Comparison of ENCODE assay signal across 3 cellular contexts in genomic region chr12:110287986-110288385, GRCh38.
TF ChIP-seq lines count a peak whose summit lies in the region.

No MANE protein-coding gene starts in this region.

TF ChIP-seq in A549, 52 proteins besides CTCF, POLR2A, EP300 and RAD21:
- TF ChIP-seq BHLHE40 (IDR thresholded peaks at IDR 0.05; ENCODE audit: low read depth, low read length): no peak
- TF ChIP-seq BCL3 (IDR thresholded peaks at IDR 0.05): no peak
- TF ChIP-seq POLR2AphosphoS2 (conservative IDR thresholded peaks at IDR 0.05; ENCODE audit: low read length): no peak
- no peak for TF ChIP-seq NFE2L2 (conservative IDR thresholded peaks at IDR 0.05; ENCODE audit: low read length)
- no peak for TF ChIP-seq HOXB5 (CRISPR knock-in tag; IDR thresholded peaks at IDR 0.05)
- TF ChIP-seq ZFP36 (IDR thresholded peaks at IDR 0.05; ENCODE audit: borderline replicate concordance, partially characterized antibody): no peak
- no peak for TF ChIP-seq RFX5 (IDR thresholded peaks at IDR 0.05)
- no peak for TF ChIP-seq RCOR1 (IDR thresholded peaks at IDR 0.05; ENCODE audit: low read depth, low read length)
- no peak for TF ChIP-seq HOXA7 (CRISPR knock-in tag; IDR thresholded peaks at IDR 0.05)
- no peak for TF ChIP-seq FOSL2 (IDR thresholded peaks at IDR 0.05)
- no peak for TF ChIP-seq FOSL2 (CRISPR knock-in tag; IDR thresholded peaks at IDR 0.05)
- TF ChIP-seq SREBF2 (IDR thresholded peaks at IDR 0.05): no peak
- TF ChIP-seq MAFK (IDR thresholded peaks at IDR 0.05; ENCODE audit: partially characterized antibody): no peak
- no peak for TF ChIP-seq CHD4 (IDR thresholded peaks at IDR 0.05; ENCODE audit: borderline replicate concordance)
- no peak for TF ChIP-seq RARB (CRISPR knock-in tag; IDR thresholded peaks at IDR 0.05)

TF ChIP-seq in HEK293, 187 proteins besides CTCF, POLR2A, EP300 and RAD21:
- TF ChIP-seq ZNF2 (tag by site-specific recombination; IDR thresholded peaks at IDR 0.05) (no peak), ZBTB8A (tag by site-specific recombination; IDR thresholded peaks at IDR 0.05) (peak; percentile 13; the same call in 1 of the 2 replicates)

TF ChIP-seq in GM12878, 131 proteins besides CTCF, POLR2A, EP300 and RAD21:
- TF ChIP-seq HCFC1 (IDR thresholded peaks at IDR 0.05; ENCODE audit: low read length): no peak
- no peak for TF ChIP-seq SMAD1 (IDR thresholded peaks at IDR 0.05; ENCODE audit: low read depth, partially characterized antibody)
- no peak for TF ChIP-seq ZBTB33 (IDR thresholded peaks at IDR 0.05)
- TF ChIP-seq, protein P1, sequence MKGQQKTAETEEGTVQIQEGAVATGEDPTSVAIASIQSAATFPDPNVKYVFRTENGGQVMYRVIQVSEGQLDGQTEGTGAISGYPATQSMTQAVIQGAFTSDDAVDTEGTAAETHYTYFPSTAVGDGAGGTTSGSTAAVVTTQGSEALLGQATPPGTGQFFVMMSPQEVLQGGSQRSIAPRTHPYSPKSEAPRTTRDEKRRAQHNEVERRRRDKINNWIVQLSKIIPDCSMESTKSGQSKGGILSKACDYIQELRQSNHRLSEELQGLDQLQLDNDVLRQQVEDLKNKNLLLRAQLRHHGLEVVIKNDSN (IDR thresholded peaks at IDR 0.05; ENCODE audit: borderline replicate concordance, extremely low read length, insufficient read depth, low read depth, low read length): no peak
- no peak for TF ChIP-seq RCOR1 (conservative IDR thresholded peaks at IDR 0.05; ENCODE audit: low read depth, low read length)
- no peak for TF ChIP-seq TAF1 (IDR thresholded peaks at IDR 0.05; ENCODE audit: borderline replicate concordance, low read depth, low read length)
- TF ChIP-seq NFXL1 (IDR thresholded peaks at IDR 0.05; ENCODE audit: borderline replicate concordance): no peak
- no peak for TF ChIP-seq SUZ12 (IDR thresholded peaks at IDR 0.05; ENCODE audit: unreplicated experiment)
- TF ChIP-seq E2F8 (IDR thresholded peaks at IDR 0.05; ENCODE audit: low read depth, partially characterized antibody): no peak
- TF ChIP-seq BCL11A (IDR thresholded peaks at IDR 0.05; ENCODE audit: low read depth, low read length): no peak
- no peak for TF ChIP-seq FOXM1 (IDR thresholded peaks at IDR 0.05; ENCODE audit: low read depth, low read length)
- TF ChIP-seq ZNF24 (IDR thresholded peaks at IDR 0.05): no peak
- no peak for TF ChIP-seq TCF12 (IDR thresholded peaks at IDR 0.05; ENCODE audit: low read depth, low read length)
- no peak for TF ChIP-seq CBX3 (IDR thresholded peaks at IDR 0.05; ENCODE audit: borderline replicate concordance, low read depth)
- TF ChIP-seq FOXK2 (IDR thresholded peaks at IDR 0.05): no peak
- no peak for TF ChIP-seq ETV6 (conservative IDR thresholded peaks at IDR 0.05 in 1 of 2, IDR thresholded peaks at IDR 0.05 in 1 of 2; ENCODE audit: borderline replicate concordance in 1 of 2, low read depth in 1 of 2)
- no peak for TF ChIP-seq POLR2AphosphoS2 (IDR thresholded peaks at IDR 0.05; ENCODE audit: low read depth, low read length)
